In the genomic region with DNA sequence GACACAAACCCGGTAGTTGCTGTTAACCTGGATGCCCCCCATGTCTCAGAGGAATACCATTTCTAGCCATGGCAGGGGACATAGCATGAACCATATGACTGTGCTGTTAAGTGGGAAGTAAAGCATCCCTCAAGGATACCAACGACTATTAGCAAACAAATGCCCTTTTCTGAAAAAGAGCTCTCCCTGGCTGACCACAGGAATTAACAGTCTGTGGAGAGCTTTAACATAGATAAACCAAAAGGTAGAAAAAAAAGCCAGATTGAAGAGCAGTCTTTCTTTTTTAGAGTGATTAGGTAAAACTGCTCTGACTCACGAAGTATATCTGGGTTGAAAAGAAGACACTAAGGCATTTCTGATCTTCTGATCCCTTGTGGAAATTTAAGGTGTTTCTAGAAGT, we compare ENCODE assay signal across 31 cellular contexts.
"Had no signal": no experiment of that assay in that cellular context is flagged by ENCODE, and none has a peak within 500 bp of the region (broad histone marks: within the 10 kb centered on the region; RNA-seq: fewer than 3 reads in every experiment).

No MANE protein-coding gene starts in this region.

- H3K27me3 ChIP-seq: dorsolateral prefrontal cortex, esophagus muscularis mucosa, foreskin keratinocyte, gastroesophageal sphincter, heart right ventricle, ovary, transverse colon, upper lobe of right lung, uterus had no signal

- H3K4me3 Mint-ChIP-seq: endodermal cell; immature natural killer cell; memory B cell; naive thymus-derived CD4-positive, alpha-beta T cell; stimulated activated naive B cell treated with anti-CD40 and anti-IgM and Interleukin-4, amounts not matched to agents 10 μg/mL and 1 μg/mL and 100 μg/mL, for 72 hours; stimulated activated naive CD8-positive, alpha-beta T cell treated with anti-CD3 and anti-CD28 coated beads, Interleukin-15, Interleukin-2, amounts not matched to agents 100 ng/mL and 50 ng/mL, for 24 hours had no signal

- H3K27ac Mint-ChIP-seq: endodermal cell; immature natural killer cell; memory B cell; naive thymus-derived CD4-positive, alpha-beta T cell; stimulated activated naive B cell treated with anti-CD40 and anti-IgM and Interleukin-4, amounts not matched to agents 10 μg/mL and 1 μg/mL and 100 μg/mL, for 72 hours; stimulated activated naive CD8-positive, alpha-beta T cell treated with anti-CD3 and anti-CD28 coated beads, Interleukin-15, Interleukin-2, amounts not matched to agents 100 ng/mL and 50 ng/mL, for 24 hours had no signal

- H3K4me3 ChIP-seq: dorsolateral prefrontal cortex, esophagus muscularis mucosa, gastroesophageal sphincter, heart right ventricle, lung, ovary, psoas muscle, skin epidermis, transverse colon, upper lobe of right lung, uterus had no signal

- H3K36me3 Mint-ChIP-seq: immature natural killer cell; memory B cell; naive thymus-derived CD4-positive, alpha-beta T cell; stimulated activated naive B cell treated with anti-CD40 and anti-IgM and Interleukin-4, amounts not matched to agents 10 μg/mL and 1 μg/mL and 100 μg/mL, for 72 hours had no signal

- FAIRE-seq: colon had no signal

- ATAC-seq: foreskin keratinocyte; gastroesophageal sphincter; heart right ventricle; naive thymus-derived CD4-positive, alpha-beta T cell; psoas muscle; stimulated activated naive B cell treated with anti-CD40 and anti-IgM and Interleukin-4, amounts not matched to agents 10 μg/mL and 1 μg/mL and 100 μg/mL, for 72 hours; upper lobe of right lung had no signal

- H3K36me3 ChIP-seq: esophagus muscularis mucosa, gastroesophageal sphincter, heart right ventricle, ovary, transverse colon, upper lobe of right lung, uterus had no signal

- H3K9me3 ChIP-seq: esophagus muscularis mucosa, gastroesophageal sphincter, heart right ventricle, ovary, psoas muscle, transverse colon, upper lobe of right lung, uterus had no signal

- H3K4me1 ChIP-seq: esophagus muscularis mucosa, foreskin keratinocyte, gastroesophageal sphincter, heart right ventricle, psoas muscle, transverse colon, upper lobe of right lung, uterus had no signal

- H3K9me3 Mint-ChIP-seq: stimulated activated naive CD8-positive, alpha-beta T cell treated with anti-CD3 and anti-CD28 coated beads, Interleukin-15, Interleukin-2, amounts not matched to agents 100 ng/mL and 50 ng/mL, for 24 hours had no signal

- H3K4me1 Mint-ChIP-seq: memory B cell; naive thymus-derived CD4-positive, alpha-beta T cell had no signal

- DNase-seq: cerebellar nuclear complex; dorsolateral prefrontal cortex; effector CD4-positive, alpha-beta T cell; endodermal cell; foreskin keratinocyte; glutamatergic neuron; heart right ventricle; hippocampal formation; immature natural killer cell; islet precursor cell; midbrain; naive thymus-derived CD4-positive, alpha-beta T cell; occipital lobe; ovary; posterior cingulate gyrus; retina; stimulated activated CD4-positive, alpha-beta T cell treated with anti-CD3 and anti-CD28 coated beads, Interleukin-15, amount 100 ng/mL, for 24 hours; stimulated activated CD4-positive, alpha-beta T cell treated with anti-CD3 and anti-CD28 coated beads, Interleukin-2, amount 100 ng/mL, for 48 hours; stimulated activated naive B cell treated with anti-CD40 and anti-IgM and Interleukin-4, amounts not matched to agents 10 μg/mL and 1 μg/mL and 100 μg/mL, for 72 hours; transverse colon; upper lobe of right lung; uterus had no signal

- H3K27ac ChIP-seq: epithelial cell of prostate, esophagus muscularis mucosa, foreskin keratinocyte, gastroesophageal sphincter, heart right ventricle, ovary, psoas muscle, skin epidermis, transverse colon, upper lobe of right lung, uterus had no signal
